Comparison of ENCODE assay signal across 23 cellular contexts in the genomic region with DNA sequence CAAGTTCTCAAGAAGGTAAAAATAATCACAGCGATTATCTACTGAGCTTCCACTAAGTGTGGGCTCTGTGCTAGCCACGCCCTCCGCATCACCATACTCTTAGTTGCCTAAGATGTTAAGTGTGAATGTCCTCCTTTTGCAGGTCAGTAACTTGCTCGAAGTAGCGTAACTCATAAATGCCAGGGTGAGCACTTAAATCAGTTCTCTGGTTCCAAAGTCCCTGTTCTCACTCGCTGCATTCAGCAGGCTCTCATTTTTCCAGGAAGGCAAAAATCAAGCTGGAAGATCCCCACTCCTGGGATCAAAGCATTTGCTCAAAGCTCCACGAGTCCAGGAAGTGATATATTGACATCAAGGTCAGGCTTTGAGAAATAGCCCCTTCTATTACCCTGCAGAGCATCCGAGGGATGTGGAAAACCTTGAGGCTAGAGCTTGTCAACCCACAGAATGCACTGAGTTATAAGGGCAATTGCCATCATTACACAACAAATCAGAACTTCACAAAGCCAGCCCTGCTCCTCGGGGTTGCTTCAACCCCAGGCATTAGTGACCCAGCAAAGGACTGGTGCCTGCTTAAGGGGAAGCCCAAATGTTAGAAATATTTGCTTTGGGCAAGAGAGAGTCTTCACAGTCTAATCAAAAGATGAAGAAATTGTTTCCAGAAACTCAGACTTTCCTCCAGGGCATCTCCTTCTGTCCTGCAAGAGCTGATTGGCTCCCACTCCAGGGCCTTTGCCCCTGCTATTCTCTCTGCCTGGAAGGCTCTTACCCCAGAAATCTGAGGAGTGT.
"Had no signal": no experiment of that assay in that cellular context is flagged by ENCODE, and none has a peak within 500 bp of the region (broad histone marks: within the 10 kb centered on the region; RNA-seq: fewer than 3 reads in every experiment).

No MANE protein-coding gene starts in this region.

- H3K4me1 ChIP-seq: tibial nerve, vagina had no signal

- H3K9me3 Mint-ChIP-seq: activated naive CD8-positive, alpha-beta T cell treated with anti-CD3 and anti-CD28 coated beads, Interleukin-2, amount 10 ng/mL, durations not matched to agents 7 days and 5 days; activated T-helper 17 cell treated with anti-CD3 and anti-CD28 coated beads, Interleukin-2, amount 50 U/mL, for 72 hours; brain; endodermal cell; naive thymus-derived CD8-positive, alpha-beta T cell had no signal

- ATAC-seq: activated CD4-positive, alpha-beta T cell treated with anti-CD3 and anti-CD28 coated beads for 36 hours; activated CD8-positive, alpha-beta memory T cell treated with anti-CD3 and anti-CD28 coated beads, Interleukin-2, amount 10 ng/mL, durations not matched to agents 7 days and 5 days; activated T-helper 17 cell treated with anti-CD3 and anti-CD28 coated beads, Interleukin-2, amount 50 U/mL, for 72 hours; naive thymus-derived CD8-positive, alpha-beta T cell; stimulated activated naive CD8-positive, alpha-beta T cell treated with anti-CD3 and anti-CD28 coated beads, Interleukin-15, Interleukin-2, amounts not matched to agents 100 U/mL and 50 U/mL, for 24 hours had no signal

- H3K4me3 ChIP-seq: tibial nerve, vagina had no signal

- H3K27ac Mint-ChIP-seq: activated CD4-positive, alpha-beta T cell treated with anti-CD3 and anti-CD28 coated beads for 36 hours; activated CD8-positive, alpha-beta memory T cell treated with anti-CD3 and anti-CD28 coated beads, Interleukin-2, amount 10 ng/mL, durations not matched to agents 7 days and 5 days; activated naive CD8-positive, alpha-beta T cell treated with anti-CD3 and anti-CD28 coated beads, Interleukin-2, amount 10 ng/mL, durations not matched to agents 7 days and 5 days; activated T-helper 17 cell treated with anti-CD3 and anti-CD28 coated beads, Interleukin-2, amount 50 U/mL, for 72 hours; brain; endodermal cell had no signal

- H3K4me3 Mint-ChIP-seq: activated CD4-positive, alpha-beta T cell treated with anti-CD3 and anti-CD28 coated beads for 36 hours; activated CD8-positive, alpha-beta memory T cell treated with anti-CD3 and anti-CD28 coated beads, Interleukin-2, amount 10 ng/mL, durations not matched to agents 7 days and 5 days; activated naive CD8-positive, alpha-beta T cell treated with anti-CD3 and anti-CD28 coated beads, Interleukin-2, amount 10 ng/mL, durations not matched to agents 7 days and 5 days; activated T-helper 17 cell treated with anti-CD3 and anti-CD28 coated beads, Interleukin-2, amount 50 U/mL, for 72 hours; brain; endodermal cell; naive thymus-derived CD8-positive, alpha-beta T cell had no signal

- DNase-seq: activated CD4-positive, alpha-beta T cell treated with anti-CD3 and anti-CD28 coated beads for 36 hours; activated CD4-positive, alpha-beta T cell treated with anti-CD3 and anti-CD28 coated beads, Interleukin-2, amount 50 U/mL, for 48 hours; activated CD8-positive, alpha-beta memory T cell treated with anti-CD3 and anti-CD28 coated beads, Interleukin-2, amount 10 ng/mL, durations not matched to agents 7 days and 5 days; activated naive CD4-positive, alpha-beta T cell treated with Interleukin-2 at 50 U/mL for 16 hours; activated naive CD8-positive, alpha-beta T cell treated with anti-CD3 and anti-CD28 coated beads, Interleukin-2, amount 10 ng/mL, durations not matched to agents 7 days and 5 days; activated T-cell treated with anti-CD3 and anti-CD28 coated beads, Interleukin-2, amount 50 U/mL, for 1 hour; anterior cingulate cortex; caudate nucleus; endodermal cell; mesenchymal stem cell; naive thymus-derived CD8-positive, alpha-beta T cell; posterior cingulate gyrus; retina; stimulated activated CD4-positive, alpha-beta T cell treated with anti-CD3 and anti-CD28 coated beads, Interleukin-2, amount 100 ng/mL, for 24 hours; stimulated activated naive CD8-positive, alpha-beta T cell treated with anti-CD3 and anti-CD28 coated beads, Interleukin-15, Interleukin-2, amounts not matched to agents 100 U/mL and 50 U/mL, for 24 hours; substantia nigra; SW 1271; WERI-Rb-1 had no signal

- H3K36me3 ChIP-seq: tibial nerve, vagina, WERI-Rb-1 had no signal

- H3K9me3 ChIP-seq: tibial nerve, vagina had no signal

- H3K27me3 ChIP-seq: tibial nerve, vagina had no signal

- H3K27me3 Mint-ChIP-seq: activated T-helper 17 cell treated with anti-CD3 and anti-CD28 coated beads, Interleukin-2, amount 50 U/mL, for 72 hours had no signal

- H3K36me3 Mint-ChIP-seq: activated CD8-positive, alpha-beta memory T cell treated with anti-CD3 and anti-CD28 coated beads, Interleukin-2, amount 10 ng/mL, durations not matched to agents 7 days and 5 days; activated naive CD8-positive, alpha-beta T cell treated with anti-CD3 and anti-CD28 coated beads, Interleukin-2, amount 10 ng/mL, durations not matched to agents 7 days and 5 days; brain; naive thymus-derived CD8-positive, alpha-beta T cell had no signal

- H3K27ac ChIP-seq: epithelial cell of prostate, tibial nerve, vagina, WERI-Rb-1 had no signal

- H3K4me1 Mint-ChIP-seq: activated CD4-positive, alpha-beta T cell treated with anti-CD3 and anti-CD28 coated beads for 36 hours; activated naive CD8-positive, alpha-beta T cell treated with anti-CD3 and anti-CD28 coated beads, Interleukin-2, amount 10 ng/mL, durations not matched to agents 7 days and 5 days; activated T-helper 17 cell treated with anti-CD3 and anti-CD28 coated beads, Interleukin-2, amount 50 U/mL, for 72 hours; endodermal cell; naive thymus-derived CD8-positive, alpha-beta T cell had no signal
